In genomic region chr9:99012957-99013512, GRCh38 we compare ENCODE assay signal across 8 cellular contexts.
DNase-seq lines count a peak whose midpoint lies in the region; ATAC-seq and TF ChIP-seq lines count a peak whose summit lies in the region.

No MANE protein-coding gene starts in this region.

- peaks cover 15% of the 10 kb centered on the region for H3K27me3 Mint-ChIP-seq in activated naive CD4-positive, alpha-beta T cell treated with anti-CD3 and anti-CD28 coated beads, Interleukin-2, amount 10 ng/mL, durations not matched to agents 7 days and 5 days
- H3K27me3 Mint-ChIP-seq in WTC11 (ENCODE audit: low read depth) = peaks cover 6% of the 10 kb centered on the region

- no peaks in the 10 kb centered on the region for H3K36me3 ChIP-seq in thoracic aorta

- DNase-seq in activated naive CD4-positive, alpha-beta T cell treated with anti-CD3 and anti-CD28 coated beads, Interleukin-2, amount 10 ng/mL, durations not matched to agents 7 days and 5 days = no peak
- no peak for DNase-seq in activated naive CD4-positive, alpha-beta T cell (lab: John Stamatoyannopoulos, UW)
- no peak for DNase-seq in WTC11 (ENCODE audit: low spot score)
- DNase-seq in fibroblast of mammary gland (ENCODE audit: low read depth) = peak; percentile 27
- DNase-seq in thoracic aorta (ENCODE audit: low spot score) = no peak
- DNase-seq in EL = no peak
- no peak for DNase-seq in AML-193 (lab: John Stamatoyannopoulos, UW)

- TF ChIP-seq CTCF in WTC11 (IDR thresholded peaks at IDR 0.05) = no peak
- TF ChIP-seq CTCF in fibroblast of mammary gland (conservative IDR thresholded peaks at IDR 0.05; ENCODE audit: control insufficient read depth, insufficient read depth, low read depth, low read length) = peak; percentile 24
- peak; percentile 53 for TF ChIP-seq CTCF in thoracic aorta (IDR thresholded peaks at IDR 0.05)

- H3K27me3 ChIP-seq in thoracic aorta (replicated peaks; ENCODE audit: insufficient read depth) = no peaks in the 10 kb centered on the region

- ATAC-seq in WTC11 (peak; percentile 41; the same call in 1 of the 2 replicates), thoracic aorta (ENCODE audit: insufficient number of reproducible peaks, low FRiP score, low read depth) (peak; percentile 60), esophagus mucosa (no peak)

- H3K4me3 ChIP-seq in fibroblast of mammary gland (ENCODE audit: control insufficient read depth, low read depth, low read length) = no peak overlapping the region
- H3K4me3 ChIP-seq in thoracic aorta = no peak overlapping the region

- CTCF ChIA-PET in activated naive CD4-positive, alpha-beta T cell treated with anti-CD3 and anti-CD28 coated beads, Interleukin-2, amount 10 ng/mL, durations not matched to agents 7 days and 5 days (lab: Charles Lee) = interaction anchor here (0.7 to 3.5 kb wide), 11 partner anchors 11 to 165 kb away, joined by 3 to 18 read pairs (median 4); no protein-coding TSS in a partner anchor
- CTCF ChIA-PET in WTC11 (lab: Charles Lee) = interaction anchor here (0.6 to 2.8 kb wide), 9 partner anchors 10 to 237 kb away, joined by 3 to 12 read pairs (median 3); no protein-coding TSS in a partner anchor

- peak overlapping the region; percentile 92 for H3K27ac Mint-ChIP-seq in activated naive CD4-positive, alpha-beta T cell treated with anti-CD3 and anti-CD28 coated beads, Interleukin-2, amount 10 ng/mL, durations not matched to agents 7 days and 5 days
- no peak overlapping the region for H3K27ac Mint-ChIP-seq in WTC11

- H3K9me3 ChIP-seq in thoracic aorta = no peaks in the 10 kb centered on the region

- H3K36me3 Mint-ChIP-seq in activated naive CD4-positive, alpha-beta T cell treated with anti-CD3 and anti-CD28 coated beads, Interleukin-2, amount 10 ng/mL, durations not matched to agents 7 days and 5 days = peaks cover 30% of the 10 kb centered on the region
- peaks cover 43% of the 10 kb centered on the region for H3K36me3 Mint-ChIP-seq in WTC11

- H3K4me1 Mint-ChIP-seq in activated naive CD4-positive, alpha-beta T cell treated with anti-CD3 and anti-CD28 coated beads, Interleukin-2, amount 10 ng/mL, durations not matched to agents 7 days and 5 days = peaks cover 23% of the 10 kb centered on the region
- no peaks in the 10 kb centered on the region for H3K4me1 Mint-ChIP-seq in WTC11

- H3K27ac ChIP-seq in thoracic aorta = no peak overlapping the region

- H3K9me3 Mint-ChIP-seq in activated naive CD4-positive, alpha-beta T cell treated with anti-CD3 and anti-CD28 coated beads, Interleukin-2, amount 10 ng/mL, durations not matched to agents 7 days and 5 days = peaks cover 27% of the 10 kb centered on the region
- peaks cover 76% of the 10 kb centered on the region for H3K9me3 Mint-ChIP-seq in WTC11

- no peak overlapping the region for H3K4me3 Mint-ChIP-seq in activated naive CD4-positive, alpha-beta T cell treated with anti-CD3 and anti-CD28 coated beads, Interleukin-2, amount 10 ng/mL, durations not matched to agents 7 days and 5 days
- no peak overlapping the region for H3K4me3 Mint-ChIP-seq in WTC11

- POLR2A ChIA-PET in WTC11 (lab: Charles Lee) = no interaction called here

- H3K4me1 ChIP-seq in thoracic aorta (ENCODE audit: control insufficient read depth in 1 of 2, low read depth in 2 of 2) = no peaks in the 10 kb centered on the region

TF ChIP-seq in WTC11, 78 proteins besides CTCF, POLR2A, EP300 and RAD21:
- TF ChIP-seq IRF2 (CRISPR knock-in tag; IDR thresholded peaks at IDR 0.05; ENCODE audit: borderline replicate concordance, low read depth) (no peak), FOXP1 (CRISPR knock-in tag; IDR thresholded peaks at IDR 0.05; ENCODE audit: borderline replicate concordance) (no peak), ELF4 (CRISPR knock-in tag; IDR thresholded peaks at IDR 0.05; ENCODE audit: low read depth) (no peak), FOXJ3 (CRISPR knock-in tag; IDR thresholded peaks at IDR 0.05; ENCODE audit: borderline replicate concordance) (no peak), ZNF121 (CRISPR knock-in tag; IDR thresholded peaks at IDR 0.05) (no peak)
- TF ChIP-seq, protein P1, sequence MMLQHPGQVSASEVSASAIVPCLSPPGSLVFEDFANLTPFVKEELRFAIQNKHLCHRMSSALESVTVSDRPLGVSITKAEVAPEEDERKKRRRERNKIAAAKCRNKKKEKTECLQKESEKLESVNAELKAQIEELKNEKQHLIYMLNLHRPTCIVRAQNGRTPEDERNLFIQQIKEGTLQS (CRISPR knock-in tag; conservative IDR thresholded peaks at IDR 0.05) = no peak
- TF ChIP-seq, protein P2, sequence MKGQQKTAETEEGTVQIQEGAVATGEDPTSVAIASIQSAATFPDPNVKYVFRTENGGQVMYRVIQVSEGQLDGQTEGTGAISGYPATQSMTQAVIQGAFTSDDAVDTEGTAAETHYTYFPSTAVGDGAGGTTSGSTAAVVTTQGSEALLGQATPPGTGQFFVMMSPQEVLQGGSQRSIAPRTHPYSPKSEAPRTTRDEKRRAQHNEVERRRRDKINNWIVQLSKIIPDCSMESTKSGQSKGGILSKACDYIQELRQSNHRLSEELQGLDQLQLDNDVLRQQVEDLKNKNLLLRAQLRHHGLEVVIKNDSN (CRISPR knock-in tag; IDR thresholded peaks at IDR 0.05) = no peak
